4 cellular contexts compared by ENCODE assay signal in the genomic region with DNA sequence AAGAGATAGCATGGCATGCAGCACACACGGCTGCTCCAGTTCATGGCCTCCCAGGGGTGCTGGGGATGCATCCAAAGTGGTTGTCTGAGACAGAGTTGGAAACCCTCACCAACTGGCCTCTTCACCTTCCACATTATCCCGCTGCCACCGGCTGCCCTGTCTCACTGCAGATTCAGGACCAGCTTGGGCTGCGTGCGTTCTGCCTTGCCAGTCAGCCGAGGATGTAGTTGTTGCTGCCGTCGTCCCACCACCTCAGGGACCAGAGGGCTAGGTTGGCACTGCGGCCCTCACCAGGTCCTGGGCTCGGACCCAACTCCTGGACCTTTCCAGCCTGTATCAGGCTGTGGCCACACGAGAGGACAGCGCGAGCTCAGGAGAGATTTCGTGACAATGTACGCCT. TPM values are rescaled to one million over a fixed set of nuclear protein-coding genes. Genes with fewer than 3 reads are reported as not detected.
DNase-seq lines count a peak whose midpoint lies in the region; ATAC-seq lines count a peak whose summit lies in the region.
"Had no signal": no experiment of that assay in that cellular context is flagged by ENCODE, and none has a peak within 500 bp of the region (broad histone marks: within the 10 kb centered on the region; RNA-seq: fewer than 3 reads in every experiment).

No MANE protein-coding gene starts in this region.

- peaks cover 31% of the 10 kb centered on the region for H3K36me3 Mint-ChIP-seq in activated CD8-positive, alpha-beta T cell treated with anti-CD3 and anti-CD28 coated beads, Interleukin-2, amount 10 ng/mL, durations not matched to agents 7 days and 5 days (ENCODE audit: low read depth)

- H3K27me3 Mint-ChIP-seq in activated CD8-positive, alpha-beta T cell treated with anti-CD3 and anti-CD28 coated beads, Interleukin-2, amount 10 ng/mL, durations not matched to agents 7 days and 5 days (ENCODE audit: low read depth), result no peaks in the 10 kb centered on the region

- H3K27ac ChIP-seq in caudate nucleus (ENCODE audit: low read depth, low read length), result no peak overlapping the region

- H3K9me3 Mint-ChIP-seq in activated CD8-positive, alpha-beta T cell treated with anti-CD3 and anti-CD28 coated beads, Interleukin-2, amount 10 ng/mL, durations not matched to agents 7 days and 5 days (ENCODE audit: insufficient read depth), result no peaks in the 10 kb centered on the region

- ATAC-seq in activated CD8-positive, alpha-beta T cell treated with anti-CD3 and anti-CD28 coated beads, Interleukin-2, amount 10 ng/mL, durations not matched to agents 7 days and 5 days, result no peak

- no peak for DNase-seq in activated CD8-positive, alpha-beta T cell treated with anti-CD3 and anti-CD28 coated beads, Interleukin-2, amount 10 ng/mL, durations not matched to agents 7 days and 5 days
- DNase-seq in caudate nucleus (lab: John Stamatoyannopoulos, UW), result no peak
- DNase-seq: activated gamma-delta T cell treated with Interleukin-2 at 50 U/mL for 16 hours, Peyer's patch had no signal

- peaks cover 40% of the 10 kb centered on the region for H3K4me1 Mint-ChIP-seq in activated CD8-positive, alpha-beta T cell treated with anti-CD3 and anti-CD28 coated beads, Interleukin-2, amount 10 ng/mL, durations not matched to agents 7 days and 5 days (ENCODE audit: low read depth)

- CTCF ChIA-PET in activated CD8-positive, alpha-beta T cell treated with anti-CD3 and anti-CD28 coated beads, Interleukin-2, amount 10 ng/mL, durations not matched to agents 7 days and 5 days (lab: Charles Lee), result interaction anchor here (3.6 kb wide), 1 partner anchor 86 kb away, joined by 21 read pairs; no protein-coding TSS in a partner anchor

- POLR2A ChIA-PET in activated CD8-positive, alpha-beta T cell treated with anti-CD3 and anti-CD28 coated beads, Interleukin-2, amount 10 ng/mL, durations not matched to agents 7 days and 5 days (lab: Charles Lee), result interaction anchor here (1.1 kb wide), 1 partner anchor 11 kb away, joined by 3 read pairs; no protein-coding TSS in a partner anchor

- peak overlapping the region; percentile 2 for H3K27ac Mint-ChIP-seq in activated CD8-positive, alpha-beta T cell treated with anti-CD3 and anti-CD28 coated beads, Interleukin-2, amount 10 ng/mL, durations not matched to agents 7 days and 5 days

- no peak overlapping the region for H3K4me3 Mint-ChIP-seq in activated CD8-positive, alpha-beta T cell treated with anti-CD3 and anti-CD28 coated beads, Interleukin-2, amount 10 ng/mL, durations not matched to agents 7 days and 5 days

RNA-seq across cellular contexts. Expression of gene CIB1, which starts 4.8 kb away (rescaled TPM):
- total RNA-seq in activated CD8-positive, alpha-beta T cell treated with anti-CD3 and anti-CD28 coated beads, Interleukin-2, amount 10 ng/mL, durations not matched to agents 7 days and 5 days, result 100 to 1,000 TPM in 1 of 2 experiments, 10 to 100 TPM in 1; 92.4 to 102 TPM

RNA-seq across cellular contexts. Expression of gene GDPGP1, which starts 5.0 kb away (rescaled TPM):
- 10 to 100 TPM; 10.0 to 12.1 TPM for total RNA-seq in activated CD8-positive, alpha-beta T cell treated with anti-CD3 and anti-CD28 coated beads, Interleukin-2, amount 10 ng/mL, durations not matched to agents 7 days and 5 days

RNA-seq across cellular contexts. Expression of gene TTLL13, which starts 20.4 kb away (rescaled TPM):
- 1 to 10 TPM in 1 of 2 experiments, not detected in 1; 1.3 TPM for total RNA-seq in activated CD8-positive, alpha-beta T cell treated with anti-CD3 and anti-CD28 coated beads, Interleukin-2, amount 10 ng/mL, durations not matched to agents 7 days and 5 days
- total RNA-seq: Peyer's patch had no signal

RNA-seq across cellular contexts. Expression of gene SEMA4B, which starts 27.8 kb away (rescaled TPM):
- 10 to 100 TPM in 1 of 2 experiments, 1 to 10 TPM in 1; 8.6 to 11.2 TPM for total RNA-seq in activated CD8-positive, alpha-beta T cell treated with anti-CD3 and anti-CD28 coated beads, Interleukin-2, amount 10 ng/mL, durations not matched to agents 7 days and 5 days

RNA-seq across cellular contexts. Expression of gene NGRN, which starts 36.5 kb away (rescaled TPM):
- 10 to 100 TPM; 29.7 to 29.8 TPM for total RNA-seq in activated CD8-positive, alpha-beta T cell treated with anti-CD3 and anti-CD28 coated beads, Interleukin-2, amount 10 ng/mL, durations not matched to agents 7 days and 5 days
